In genomic region chr2:37315364-37315763, GRCh38 we compare ENCODE assay signal across 26 cellular contexts. TPM values are rescaled to one million over a fixed set of nuclear protein-coding genes. Genes with fewer than 3 reads are reported as not detected.
"Had no signal": no experiment of that assay in that cellular context is flagged by ENCODE, and none has a peak within 500 bp of the region (broad histone marks: within the 10 kb centered on the region; RNA-seq: fewer than 3 reads in every experiment).

No MANE protein-coding gene starts in this region.

- H3K9me3 Mint-ChIP-seq: activated CD4-positive, alpha-beta memory T cell treated with anti-CD3 and anti-CD28 coated beads, Interleukin-2, amount 10 ng/mL, durations not matched to agents 7 days and 5 days; activated naive CD4-positive, alpha-beta T cell treated with anti-CD3 and anti-CD28 coated beads, Interleukin-2, amount 50 U/mL, for 24 hours; brain; central memory CD8-positive, alpha-beta T cell had no signal

- H3K27me3 ChIP-seq: SJSA1 had no signal

- H3K27ac ChIP-seq: SJSA1 had no signal

- H3K27me3 Mint-ChIP-seq: activated CD4-positive, alpha-beta memory T cell treated with anti-CD3 and anti-CD28 coated beads, Interleukin-2, amount 10 ng/mL, durations not matched to agents 7 days and 5 days; activated CD4-positive, alpha-beta T cell treated with anti-CD3 and anti-CD28 coated beads for 36 hours; activated naive CD4-positive, alpha-beta T cell treated with anti-CD3 and anti-CD28 coated beads, Interleukin-2, amount 50 U/mL, for 24 hours; brain; central memory CD8-positive, alpha-beta T cell; T-helper 17 cell had no signal

- H3K4me3 ChIP-seq: SJSA1 had no signal

- DNase-seq: activated CD4-positive, alpha-beta memory T cell treated with anti-CD3 and anti-CD28 coated beads, Interleukin-2, amount 10 ng/mL, durations not matched to agents 7 days and 5 days; activated CD4-positive, alpha-beta T cell treated with anti-CD3 and anti-CD28 coated beads for 36 hours; activated CD4-positive, alpha-beta T cell treated with anti-CD3 and anti-CD28 coated beads, Interleukin-2, amount 50 U/mL, for 1 hour; activated CD4-positive, CD25-positive, alpha-beta regulatory T cell; activated CD8-positive, alpha-beta memory T cell treated with anti-CD3 and anti-CD28 coated beads, Interleukin-2, amount 50 U/mL, for 48 hours; activated T-cell treated with anti-CD3 and anti-CD28 coated beads, Interleukin-2, amount 50 U/mL, for 1 hour; amygdala; Karpas-422; NCI-H1048; NCI-H1417; NCI-H2029; NCI-H2107; NCI-H2171 treated with DMSO at 0.1 percent for 48 hours; NCI-H345; NCI-H510A; NCI-H526 treated with DMSO at 0.1 percent for 48 hours; NCI-H82; NK-92 treated with Interleukin-12 subunit alpha and Interleukin-12 subunit beta, amount 100 ng/mL, for 24 hours; PC-3; SHP77; T-helper 17 cell; T-helper 9 cell had no signal

- ATAC-seq: activated CD4-positive, alpha-beta T cell treated with anti-CD3 and anti-CD28 coated beads for 36 hours; PC-3; T-helper 17 cell had no signal

- H3K4me3 Mint-ChIP-seq: activated CD4-positive, alpha-beta memory T cell treated with anti-CD3 and anti-CD28 coated beads, Interleukin-2, amount 10 ng/mL, durations not matched to agents 7 days and 5 days; activated CD4-positive, alpha-beta T cell treated with anti-CD3 and anti-CD28 coated beads for 36 hours; brain; central memory CD8-positive, alpha-beta T cell; T-helper 17 cell had no signal

- H3K27ac Mint-ChIP-seq: activated CD4-positive, alpha-beta memory T cell treated with anti-CD3 and anti-CD28 coated beads, Interleukin-2, amount 10 ng/mL, durations not matched to agents 7 days and 5 days; activated CD4-positive, alpha-beta T cell treated with anti-CD3 and anti-CD28 coated beads for 36 hours; activated naive CD4-positive, alpha-beta T cell treated with anti-CD3 and anti-CD28 coated beads, Interleukin-2, amount 50 U/mL, for 24 hours; brain; T-helper 17 cell had no signal

- H3K9me3 ChIP-seq: SJSA1 had no signal

RNA-seq across cellular contexts. Expression of gene QPCT, which starts 29.1 kb away (rescaled TPM):
- total RNA-seq: activated CD4-positive, alpha-beta memory T cell treated with anti-CD3 and anti-CD28 coated beads, Interleukin-2, amount 10 ng/mL, durations not matched to agents 7 days and 5 days; PC-3 had no signal
